ENCODE assay signal across 9 cellular contexts in the genomic region with DNA sequence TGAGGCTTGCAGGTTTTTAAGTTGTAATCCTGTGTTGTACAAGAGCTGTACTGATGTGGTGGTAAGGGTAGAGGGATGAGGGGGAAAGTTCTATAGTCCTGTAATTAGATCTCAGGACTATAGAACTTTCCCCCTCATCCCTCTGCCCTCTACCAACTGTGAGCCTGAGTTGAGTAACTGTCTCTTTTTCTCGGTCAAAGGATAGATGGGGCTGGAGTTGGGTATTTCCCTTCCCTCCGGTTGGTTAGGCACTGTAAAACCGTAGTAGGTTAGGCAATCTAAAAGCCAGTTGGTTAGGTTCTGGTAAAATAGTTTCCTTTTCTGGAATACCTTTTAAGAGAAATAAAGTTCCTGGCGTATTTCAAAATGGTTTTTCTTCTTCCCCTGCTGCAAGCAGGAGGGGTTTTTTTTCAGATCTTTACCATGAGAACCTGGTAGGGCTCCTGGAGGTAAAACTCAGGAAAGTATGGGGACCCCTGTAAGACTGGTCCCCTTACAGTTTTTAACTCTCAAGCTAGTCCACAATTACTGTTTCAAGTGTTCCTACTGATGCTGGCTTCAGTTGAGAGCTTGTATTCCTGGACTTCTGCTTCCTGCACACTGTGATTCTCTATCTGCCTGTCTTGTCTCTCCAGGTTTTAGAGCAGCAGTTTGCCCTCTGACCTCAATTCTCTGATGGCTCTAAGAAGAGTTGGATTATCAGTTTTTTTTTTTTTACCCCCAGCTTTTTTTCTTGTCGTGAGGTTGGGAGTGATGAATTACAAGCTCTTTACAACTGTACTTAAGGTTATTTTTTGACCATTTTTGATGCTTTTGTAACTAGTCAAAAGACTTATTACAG. TPM values are rescaled to one million over a fixed set of nuclear protein-coding genes. Genes with fewer than 3 reads are reported as not detected.
DNase-seq lines count a peak whose midpoint lies in the region; ATAC-seq lines count a peak whose summit lies in the region.
"Had no signal": no experiment of that assay in that cellular context is flagged by ENCODE, and none has a peak within 500 bp of the region (broad histone marks: within the 10 kb centered on the region; RNA-seq: fewer than 3 reads in every experiment).

No MANE protein-coding gene starts in this region.

- peaks cover 0 to 5% (median 0%) of the 10 kb centered on the region in 3 experiments for H3K36me3 ChIP-seq in naive thymus-derived CD4-positive, alpha-beta T cell (ENCODE audit: control insufficient read depth in 2 of 3, insufficient read depth in 3 of 3, low read length in 3 of 3)
- H3K36me3 ChIP-seq: gastrocnemius medialis had no signal

- H3K27me3 ChIP-seq in naive thymus-derived CD4-positive, alpha-beta T cell (ENCODE audit: control insufficient read depth in 2 of 2, insufficient read depth in 2 of 2, low read length in 2 of 2): no peaks in the 10 kb centered on the region
- H3K27me3 ChIP-seq: gastrocnemius medialis had no signal

- POLR2A ChIA-PET in naive thymus-derived CD4-positive, alpha-beta T cell (lab: Charles Lee): interaction anchor here (0.7 kb wide), 1 partner anchor 1047 kb away, joined by 6 read pairs; no protein-coding TSS in a partner anchor

- no peaks in the 10 kb centered on the region for H3K27me3 Mint-ChIP-seq in naive thymus-derived CD4-positive, alpha-beta T cell

- H3K9me3 Mint-ChIP-seq in naive thymus-derived CD4-positive, alpha-beta T cell: no peaks in the 10 kb centered on the region

- H3K27ac Mint-ChIP-seq in naive thymus-derived CD4-positive, alpha-beta T cell: peak overlapping the region in 5 of 9 donors; percentile 6 to 80 (median 70)

- H3K4me1 ChIP-seq in naive thymus-derived CD4-positive, alpha-beta T cell (ENCODE audit: control insufficient read depth in 2 of 2, insufficient read depth in 2 of 2, low read length in 2 of 2): peaks cover 0 to 3% of the 10 kb centered on the region in 2 donors
- H3K4me1 ChIP-seq: gastrocnemius medialis had no signal

- ATAC-seq in GM18870 (IDR thresholded peaks at IDR 0.05; ENCODE audit: unreplicated experiment) (peak; percentile 71), GM21786 (IDR thresholded peaks at IDR 0.05; ENCODE audit: unreplicated experiment) (peak; percentile 74)
- no peak for ATAC-seq in naive thymus-derived CD4-positive, alpha-beta T cell
- ATAC-seq: gastrocnemius medialis had no signal

- CTCF ChIA-PET in naive thymus-derived CD4-positive, alpha-beta T cell (lab: Charles Lee): interaction anchor here (0.5 to 1.1 kb wide), 3 partner anchors 43 to 431 kb away, joined by 3 read pairs; no protein-coding TSS in a partner anchor

- intact Hi-C loops in naive thymus-derived CD4-positive, alpha-beta T cell (cut with micrococcal nuclease): no loop called here

- DNase-seq in HuH-7 (ENCODE audit: low spot score) (peak; percentile 8), NCI-H1092 treated with DMSO at 0.1 percent for 48 hours (lab: John Stamatoyannopoulos, UW) (no peak), RPMI8226 (no peak), D341Med (ENCODE audit: low spot score) (no peak)
- DNase-seq in naive thymus-derived CD4-positive, alpha-beta T cell: no peak
- DNase-seq: gastrocnemius medialis, NCI-H774 had no signal

- no peaks in the 10 kb centered on the region for H3K9me3 ChIP-seq in naive thymus-derived CD4-positive, alpha-beta T cell (ENCODE audit: control insufficient read depth in 2 of 3, low read length in 3 of 3)
- H3K9me3 ChIP-seq: gastrocnemius medialis had no signal

- H3K27ac ChIP-seq in naive thymus-derived CD4-positive, alpha-beta T cell (ENCODE audit: low read depth, low read length): no peak overlapping the region
- H3K27ac ChIP-seq: gastrocnemius medialis had no signal

- peaks cover 22 to 68% (median 48%) of the 10 kb centered on the region in 7 donors for H3K4me1 Mint-ChIP-seq in naive thymus-derived CD4-positive, alpha-beta T cell

- H3K4me3 Mint-ChIP-seq in naive thymus-derived CD4-positive, alpha-beta T cell: no peak overlapping the region

- no peak overlapping the region for H3K4me3 ChIP-seq in naive thymus-derived CD4-positive, alpha-beta T cell (ENCODE audit: low read length)
- H3K4me3 ChIP-seq: gastrocnemius medialis had no signal

- H3K36me3 Mint-ChIP-seq in naive thymus-derived CD4-positive, alpha-beta T cell: peaks cover 3 to 40% (median 14%) of the 10 kb centered on the region in 5 donors

RNA-seq across cellular contexts. Expression of a gene that starts 58.7 kb away (rescaled TPM):
- 100 to 1,000 TPM in 1 of 5 experiments, 10 to 100 TPM in 4; 38.4 to 107 (median 43.4) TPM for total RNA-seq in naive thymus-derived CD4-positive, alpha-beta T cell
- polyA plus RNA-seq in naive thymus-derived CD4-positive, alpha-beta T cell: 10 to 100 TPM; 11.1 to 11.2 TPM
